13 cellular contexts compared by ENCODE assay signal in the genomic region with DNA sequence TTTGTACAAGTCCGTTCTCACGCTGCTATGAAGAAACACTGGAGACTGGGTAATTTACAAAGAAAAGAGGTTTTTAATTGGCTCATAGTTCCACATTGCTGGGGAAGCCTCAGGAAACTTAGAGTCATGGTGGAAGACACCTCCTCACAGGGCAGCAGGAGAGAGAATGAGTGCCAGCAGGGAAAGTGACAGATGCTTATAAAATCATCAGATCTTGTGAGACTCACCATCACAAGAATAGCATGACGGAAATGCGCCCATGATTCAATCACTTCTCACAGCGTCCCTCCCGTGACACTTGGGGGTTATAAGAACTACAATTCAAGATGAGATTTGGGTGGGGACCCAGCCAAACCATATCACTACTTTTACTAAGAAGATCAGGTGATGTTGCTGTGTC.
"Had no signal": no experiment of that assay in that cellular context is flagged by ENCODE, and none has a peak within 500 bp of the region (broad histone marks: within the 10 kb centered on the region; RNA-seq: fewer than 3 reads in every experiment).

No MANE protein-coding gene starts in this region.

- H3K4me3 Mint-ChIP-seq: activated CD4-positive, alpha-beta T cell treated with anti-CD3 and anti-CD28 coated beads, Interleukin-2, amount 10 ng/mL, durations not matched to agents 24 days and 14 days; activated T-helper 1 cell treated with anti-CD3 and anti-CD28 coated beads, Interleukin-12 subunit alpha, Interleukin-12 subunit beta, Interleukin-2, Interleukin-4 antibody, amounts not matched to agents 30 ng/mL and 10 ng/mL and 1 ng/mL, durations not matched to agents 14 hours and 24 hours and 36 hours; central memory CD8-positive, alpha-beta T cell; dendritic cell treated with granulocyte-macrophage colony-stimulating factor and Interleukin-4, amounts not matched to agents 40 ng/mL and 50 ng/mL, for 4 days; effector memory CD8-positive, alpha-beta T cell; immature natural killer cell; nephron progenitor cell; WTC11 had no signal

- H3K9me3 ChIP-seq: mucosa of descending colon had no signal

- ATAC-seq: effector memory CD8-positive, alpha-beta T cell; mucosa of descending colon; WTC11 had no signal

- H3K27me3 Mint-ChIP-seq: activated CD4-positive, alpha-beta T cell treated with anti-CD3 and anti-CD28 coated beads, Interleukin-2, amount 10 ng/mL, durations not matched to agents 24 days and 14 days; central memory CD8-positive, alpha-beta T cell; dendritic cell treated with granulocyte-macrophage colony-stimulating factor and Interleukin-4, amounts not matched to agents 40 ng/mL and 50 ng/mL, for 4 days had no signal

- H3K4me3 ChIP-seq: mucosa of descending colon had no signal

- H3K27ac Mint-ChIP-seq: activated CD4-positive, alpha-beta T cell treated with anti-CD3 and anti-CD28 coated beads, Interleukin-2, amount 10 ng/mL, durations not matched to agents 24 days and 14 days; activated T-helper 1 cell treated with anti-CD3 and anti-CD28 coated beads, Interleukin-12 subunit alpha, Interleukin-12 subunit beta, Interleukin-2, Interleukin-4 antibody, amounts not matched to agents 30 ng/mL and 10 ng/mL and 1 ng/mL, durations not matched to agents 14 hours and 24 hours and 36 hours; dendritic cell treated with granulocyte-macrophage colony-stimulating factor and Interleukin-4, amounts not matched to agents 40 ng/mL and 50 ng/mL, for 4 days; effector memory CD8-positive, alpha-beta T cell; immature natural killer cell; nephron progenitor cell; WTC11 had no signal

- H3K36me3 Mint-ChIP-seq: immature natural killer cell, WTC11 had no signal

- DNase-seq: activated CD4-positive, alpha-beta T cell treated with anti-CD3 and anti-CD28 coated beads, Interleukin-2, amount 10 ng/mL, durations not matched to agents 24 days and 14 days; activated naive CD4-positive, alpha-beta T cell treated with Interleukin-2 at 50 U/mL for 16 hours; effector memory CD8-positive, alpha-beta T cell; erythroblast; immature natural killer cell; mucosa of descending colon; nephron progenitor cell; T-helper 1 cell had no signal

- H3K4me1 Mint-ChIP-seq: activated CD4-positive, alpha-beta T cell treated with anti-CD3 and anti-CD28 coated beads, Interleukin-2, amount 10 ng/mL, durations not matched to agents 24 days and 14 days; central memory CD8-positive, alpha-beta T cell; immature natural killer cell; WTC11 had no signal

- H3K27ac ChIP-seq: parathyroid adenoma had no signal

- H3K9me3 Mint-ChIP-seq: activated CD4-positive, alpha-beta T cell treated with anti-CD3 and anti-CD28 coated beads, Interleukin-2, amount 10 ng/mL, durations not matched to agents 24 days and 14 days; activated T-helper 1 cell treated with anti-CD3 and anti-CD28 coated beads, Interleukin-12 subunit alpha, Interleukin-12 subunit beta, Interleukin-2, Interleukin-4 antibody, amounts not matched to agents 30 ng/mL and 10 ng/mL and 1 ng/mL, durations not matched to agents 14 hours and 24 hours and 36 hours; central memory CD8-positive, alpha-beta T cell; dendritic cell treated with granulocyte-macrophage colony-stimulating factor and Interleukin-4, amounts not matched to agents 40 ng/mL and 50 ng/mL, for 4 days; nephron progenitor cell; WTC11 had no signal

- H3K4me1 ChIP-seq: parathyroid adenoma had no signal
